ENCODE assay signal across 20 cellular contexts in the genomic region with DNA sequence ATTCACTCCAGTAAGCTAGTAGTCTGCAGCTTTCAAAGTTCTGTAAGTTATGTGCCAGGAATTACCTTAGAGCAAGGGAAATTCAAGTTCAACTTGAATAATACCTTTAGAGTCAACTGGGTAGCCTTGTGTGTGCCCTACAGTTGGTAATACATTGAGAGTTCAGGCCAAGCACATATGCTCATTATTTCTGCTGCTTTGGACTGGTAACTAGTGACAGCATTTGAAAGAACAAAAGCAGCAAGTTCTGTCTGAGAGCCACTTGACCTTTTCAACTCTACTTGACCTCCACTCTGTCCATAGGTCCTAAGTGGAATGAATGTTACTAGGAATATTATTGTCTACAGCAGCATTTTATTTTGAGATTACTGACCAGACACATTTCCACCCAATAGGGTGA.
"Had no signal": no experiment of that assay in that cellular context is flagged by ENCODE, and none has a peak within 500 bp of the region (broad histone marks: within the 10 kb centered on the region; RNA-seq: fewer than 3 reads in every experiment).

No MANE protein-coding gene starts in this region.

- H3K36me3 ChIP-seq: esophagus muscularis mucosa, gastroesophageal sphincter, left ventricle myocardium inferior, lower lobe of right lung, neural progenitor cell, ovary, stomach, thoracic aorta, transverse colon had no signal

- H3K9ac ChIP-seq: neural progenitor cell had no signal

- DNase-seq: effector memory CD8-positive, alpha-beta T cell; glutamatergic neuron; immature natural killer cell; left ventricle myocardium inferior; lower lobe of right lung; natural killer cell; nucleus accumbens; ovary; right cardiac atrium; small intestine; stimulated activated CD4-positive, alpha-beta T cell treated with anti-CD3 and anti-CD28 coated beads, Interleukin-12 subunit alpha, Interleukin-12 subunit beta, amount 100 ng/mL, for 4 hours; stimulated activated naive CD4-positive, alpha-beta T cell; stomach; substantia nigra; transverse colon had no signal

- H3K4me3 ChIP-seq: esophagus muscularis mucosa, gastroesophageal sphincter, left ventricle myocardium inferior, lower lobe of right lung, neural progenitor cell, ovary, stomach, thoracic aorta, transverse colon had no signal

- H3K9me3 ChIP-seq: esophagus muscularis mucosa, gastroesophageal sphincter, left ventricle myocardium inferior, lower lobe of right lung, ovary, stomach, thoracic aorta, transverse colon had no signal

- H3K27ac ChIP-seq: epithelial cell of prostate, esophagus muscularis mucosa, gastroesophageal sphincter, left ventricle myocardium inferior, lower lobe of right lung, neural progenitor cell, ovary, stomach, thoracic aorta, transverse colon had no signal
